Comparison of ENCODE assay signal across 8 cellular contexts in genomic region chr19:50510121-50510670, GRCh38. TPM values are rescaled to one million over a fixed set of nuclear protein-coding genes. Genes with fewer than 3 reads are reported as not detected.
A peak's percentile ranks its signal among the peaks of the same experiment; 100 is the strongest.
DNase-seq lines count a peak whose midpoint lies in the region; ATAC-seq and TF ChIP-seq lines count a peak whose summit lies in the region.

No MANE protein-coding gene starts in this region.

- H3K27me3 Mint-ChIP-seq in naive B cell: peaks cover 0 to 18% (median 14%) of the 10 kb centered on the region in 3 donors

- H3K4me1 Mint-ChIP-seq in naive B cell: peaks cover 27 to 40% (median 30%) of the 10 kb centered on the region in 3 donors

- H3K79me2 ChIP-seq in Loucy (ENCODE audit: insufficient read depth, low read length): no peaks in the 10 kb centered on the region

- H4K20me1 ChIP-seq in Loucy (ENCODE audit: insufficient read depth, low read length, poor library complexity, severe bottlenecking): no peaks in the 10 kb centered on the region

- peaks cover 0 to 16% of the 10 kb centered on the region in 2 donors for H3K36me3 Mint-ChIP-seq in naive B cell

- H3K27me3 ChIP-seq in Loucy (ENCODE audit: insufficient read depth, low read length, poor library complexity, severe bottlenecking): no peaks in the 10 kb centered on the region
- H3K27me3 ChIP-seq in duodenal mucosa (ENCODE audit: control insufficient read depth in 1 of 2, insufficient read depth in 2 of 2, low read length in 2 of 2): peaks cover 0 to 11% of the 10 kb centered on the region in 2 donors

- peak overlapping the region; percentile 63 for H3K9ac ChIP-seq in Loucy (ENCODE audit: low read depth, low read length, poor library complexity, severe bottlenecking)
- H3K9ac ChIP-seq in duodenal mucosa (ENCODE audit: low read depth in 1 of 2, low read length in 2 of 2): peak overlapping the region; percentile 53 to 83

- H3K4me3 ChIP-seq in Loucy (ENCODE audit: low read length, poor library complexity, severe bottlenecking): peak overlapping the region; percentile 78
- peak overlapping the region; percentile 74 to 94 for H3K4me3 ChIP-seq in duodenal mucosa (ENCODE audit: low read depth in 1 of 2, low read length in 2 of 2)

- no peak overlapping the region for H3K27ac ChIP-seq in duodenal mucosa (ENCODE audit: low read depth, low read length)

- H3K4me1 ChIP-seq in Loucy (ENCODE audit: insufficient read depth, low read length, poor library complexity, severe bottlenecking) (peaks cover 8% of the 10 kb centered on the region), duodenal mucosa (ENCODE audit: control insufficient read depth in 1 of 2, insufficient read depth in 2 of 2, low read length in 2 of 2) (peaks cover 8 to 11% of the 10 kb centered on the region in 2 donors)

- H3K9me2 ChIP-seq in Loucy (replicated peaks; ENCODE audit: low read depth, low read length): no peaks in the 10 kb centered on the region

- 0 out of 2 replicates have a peak overlapping the region, but pooled peaks have one; percentile 78 for H2AFZ ChIP-seq in Loucy (ENCODE audit: low read length)

- no peak for TF ChIP-seq CTCF in Loucy (conservative IDR thresholded peaks at IDR 0.05; ENCODE audit: low read length)
- TF ChIP-seq CTCF in GM13976 (IDR thresholded peaks at IDR 0.05; ENCODE audit: borderline replicate concordance, control extremely low read depth, extremely low read depth, insufficient read depth, missing control alignments): no peak

- H3K27ac Mint-ChIP-seq in naive B cell: peak overlapping the region; percentile 96 to 100 (median 99)

- peak; percentile 23 for DNase-seq in AG08395 (ENCODE audit: low spot score)
- no peak for DNase-seq in naive B cell
- DNase-seq in globus pallidus (ENCODE audit: low spot score): no peak
- DNase-seq in foreskin melanocyte: no peak
- no peak for DNase-seq in islet precursor cell
- no peak for DNase-seq in GM13976 (ENCODE audit: low spot score)

- H3K4me3 Mint-ChIP-seq in naive B cell: peak overlapping the region; percentile 71 to 98 (median 94)

- H3K9me3 ChIP-seq in Loucy (ENCODE audit: insufficient read depth, low read depth, low read length) (no peaks in the 10 kb centered on the region), duodenal mucosa (ENCODE audit: control insufficient read depth in 1 of 2, low read length in 2 of 2) (no peaks in the 10 kb centered on the region)

- peaks cover 0 to 2% (median 0%) of the 10 kb centered on the region in 7 donors for H3K9me3 Mint-ChIP-seq in naive B cell

- ATAC-seq in naive B cell (ENCODE audit: low read depth in 2 of 2): no peak

- H3F3A ChIP-seq in Loucy (ENCODE audit: low read depth): no peaks in the 10 kb centered on the region

- peak overlapping the region; percentile 71 for H3K4me2 ChIP-seq in Loucy (ENCODE audit: low read depth, low read length, poor library complexity, severe bottlenecking)

- in situ Hi-C loops in GM13976 (cut with MboI; ENCODE audit: low sequenced_read_pairs, unreplicated experiment): no loop called here

- no peaks in the 10 kb centered on the region for H3K36me3 ChIP-seq in Loucy (ENCODE audit: insufficient read depth, low read length)
- no peaks in the 10 kb centered on the region for H3K36me3 ChIP-seq in duodenal mucosa (ENCODE audit: control insufficient read depth in 1 of 2, insufficient read depth in 2 of 2, low read length in 2 of 2)

RNA-seq across cellular contexts. Expression of gene JOSD2, which starts 0.8 kb away (rescaled TPM):
- 10 to 100 TPM in 5 of 6 donors, 1 to 10 TPM in 1; 9.8 to 20.7 (median 12.2) TPM for polyA plus RNA-seq in naive B cell (ENCODE audit: low read depth in 6 of 6)

RNA-seq across cellular contexts. Expression of gene ASPDH, which starts 3.5 kb away (rescaled TPM):
- polyA plus RNA-seq in naive B cell (ENCODE audit: low read depth in 6 of 6): not detected

RNA-seq across cellular contexts. Expression of gene GARIN5A, which starts 33.5 kb away (rescaled TPM):
- 1 to 10 TPM in 1 of 6 donors, under 1 TPM in 4, not detected in 1; 0.38 to 2.2 (median 0.50) TPM for polyA plus RNA-seq in naive B cell (ENCODE audit: low read depth in 6 of 6)

RNA-seq across cellular contexts. Expression of gene EMC10, which starts 33.9 kb away (rescaled TPM):
- 10 to 100 TPM in 1 of 6 donors, 1 to 10 TPM in 5; 7.0 to 11.9 (median 8.6) TPM for polyA plus RNA-seq in naive B cell (ENCODE audit: low read depth in 6 of 6)

RNA-seq across cellular contexts. Expression of gene LRRC4B, which starts 58.0 kb away (rescaled TPM):
- under 1 TPM in 1 of 6 donors, not detected in 5; 0.10 TPM for polyA plus RNA-seq in naive B cell (ENCODE audit: low read depth in 6 of 6)
